In the genomic region with DNA sequence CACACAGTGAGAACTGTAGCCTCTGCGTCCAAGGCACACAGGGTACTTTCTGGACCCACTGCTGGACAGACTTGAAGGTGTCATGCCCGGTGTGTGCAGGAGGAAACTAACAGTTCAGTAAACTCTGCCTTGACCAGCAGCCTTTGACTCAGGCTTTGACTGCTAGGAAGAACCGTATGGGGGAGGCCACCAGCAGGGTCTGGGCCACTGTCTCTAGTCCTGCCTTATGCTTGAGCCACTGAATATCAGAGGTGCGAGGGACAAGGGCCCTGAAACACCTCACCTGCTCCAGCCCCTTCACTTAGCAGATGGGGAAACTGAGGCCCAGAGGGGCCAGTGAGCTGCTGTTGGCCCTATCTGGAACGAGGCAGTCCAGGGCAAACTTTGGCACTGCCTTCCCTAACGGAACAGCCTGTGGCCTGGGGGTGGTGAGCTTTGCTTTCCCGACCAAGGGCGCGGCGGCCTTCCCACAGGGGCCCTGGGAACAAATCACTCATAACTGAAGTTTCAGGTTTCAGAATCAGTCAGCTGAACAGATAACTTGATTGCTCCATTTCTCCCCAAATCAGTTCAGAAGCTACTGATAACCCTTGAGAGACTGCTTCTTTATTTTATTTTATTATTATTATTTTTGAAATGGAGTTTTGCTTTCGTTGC, we compare ENCODE assay signal across 9 cellular contexts.
DNase-seq lines count a peak whose midpoint lies in the region; ATAC-seq and TF ChIP-seq lines count a peak whose summit lies in the region.
"Had no signal": no experiment of that assay in that cellular context is flagged by ENCODE, and none has a peak within 500 bp of the region (broad histone marks: within the 10 kb centered on the region; RNA-seq: fewer than 3 reads in every experiment).

No MANE protein-coding gene starts in this region.

- POLR2A ChIA-PET in WTC11 (lab: Charles Lee): no interaction called here

- CTCF ChIA-PET in WTC11 (lab: Charles Lee): interaction anchor here (0.6 to 2.5 kb wide), 4 partner anchors 36 to 78 kb away, joined by 3 to 7 read pairs (median 5); no protein-coding TSS in a partner anchor

- no peaks in the 10 kb centered on the region for H3K9me3 Mint-ChIP-seq in memory B cell
- no peaks in the 10 kb centered on the region for H3K9me3 Mint-ChIP-seq in WTC11

- H3K27ac Mint-ChIP-seq in memory B cell (peak overlapping the region; percentile 87), WTC11 (no peak overlapping the region)

- H3K4me1 Mint-ChIP-seq in memory B cell (peaks cover 45% of the 10 kb centered on the region), WTC11 (peaks cover 16% of the 10 kb centered on the region)

- no peak for TF ChIP-seq CTCF in WTC11 (IDR thresholded peaks at IDR 0.05)

- peak; percentile 55 for ATAC-seq in GM19463 (IDR thresholded peaks at IDR 0.05; ENCODE audit: unreplicated experiment)
- peak; percentile 50 for ATAC-seq in HG03457 (IDR thresholded peaks at IDR 0.05; ENCODE audit: unreplicated experiment)
- ATAC-seq in memory B cell (ENCODE audit: low read depth): no peak
- ATAC-seq in WTC11: no peak

- H3K27me3 Mint-ChIP-seq in memory B cell (no peaks in the 10 kb centered on the region), WTC11 (ENCODE audit: low read depth) (no peaks in the 10 kb centered on the region; the same call in 1 of the 2 replicates)

- H3K36me3 Mint-ChIP-seq in memory B cell (peaks cover 8% of the 10 kb centered on the region), WTC11 (no peaks in the 10 kb centered on the region)

- H3K4me3 Mint-ChIP-seq in memory B cell: peak overlapping the region; percentile 11
- H3K4me3 Mint-ChIP-seq in WTC11: no peak overlapping the region

- peak; percentile 45 for DNase-seq in CD1c-positive myeloid dendritic cell (ENCODE audit: extremely low spot score)
- DNase-seq in memory B cell (ENCODE audit: low spot score in 2 of 2): no peak
- DNase-seq in AG08396 (ENCODE audit: low spot score): no peak
- no peak for DNase-seq in epidermal melanocyte (ENCODE audit: insufficient read length, low spot score)
- no peak for DNase-seq in WTC11 (ENCODE audit: low spot score)
- no peak for DNase-seq in GM19238 (ENCODE audit: insufficient read length, low spot score)
- DNase-seq: COR-L47 had no signal

TF ChIP-seq in WTC11, 78 proteins besides CTCF, POLR2A, EP300 and RAD21:
- TF ChIP-seq HMGA2 (CRISPR knock-in tag; IDR thresholded peaks at IDR 0.05) (no peak), ZNF423 (CRISPR knock-in tag; IDR thresholded peaks at IDR 0.05) (no peak), GTF2I (CRISPR knock-in tag; conservative IDR thresholded peaks at IDR 0.05) (no peak), CBFB (CRISPR knock-in tag; IDR thresholded peaks at IDR 0.05; ENCODE audit: low read depth) (no peak), NR1H2 (CRISPR knock-in tag; IDR thresholded peaks at IDR 0.05) (no peak)
- TF ChIP-seq, protein P1, sequence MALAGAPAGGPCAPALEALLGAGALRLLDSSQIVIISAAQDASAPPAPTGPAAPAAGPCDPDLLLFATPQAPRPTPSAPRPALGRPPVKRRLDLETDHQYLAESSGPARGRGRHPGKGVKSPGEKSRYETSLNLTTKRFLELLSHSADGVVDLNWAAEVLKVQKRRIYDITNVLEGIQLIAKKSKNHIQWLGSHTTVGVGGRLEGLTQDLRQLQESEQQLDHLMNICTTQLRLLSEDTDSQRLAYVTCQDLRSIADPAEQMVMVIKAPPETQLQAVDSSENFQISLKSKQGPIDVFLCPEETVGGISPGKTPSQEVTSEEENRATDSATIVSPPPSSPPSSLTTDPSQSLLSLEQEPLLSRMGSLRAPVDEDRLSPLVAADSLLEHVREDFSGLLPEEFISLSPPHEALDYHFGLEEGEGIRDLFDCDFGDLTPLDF (CRISPR knock-in tag; IDR thresholded peaks at IDR 0.05): no peak
- TF ChIP-seq, protein P2, sequence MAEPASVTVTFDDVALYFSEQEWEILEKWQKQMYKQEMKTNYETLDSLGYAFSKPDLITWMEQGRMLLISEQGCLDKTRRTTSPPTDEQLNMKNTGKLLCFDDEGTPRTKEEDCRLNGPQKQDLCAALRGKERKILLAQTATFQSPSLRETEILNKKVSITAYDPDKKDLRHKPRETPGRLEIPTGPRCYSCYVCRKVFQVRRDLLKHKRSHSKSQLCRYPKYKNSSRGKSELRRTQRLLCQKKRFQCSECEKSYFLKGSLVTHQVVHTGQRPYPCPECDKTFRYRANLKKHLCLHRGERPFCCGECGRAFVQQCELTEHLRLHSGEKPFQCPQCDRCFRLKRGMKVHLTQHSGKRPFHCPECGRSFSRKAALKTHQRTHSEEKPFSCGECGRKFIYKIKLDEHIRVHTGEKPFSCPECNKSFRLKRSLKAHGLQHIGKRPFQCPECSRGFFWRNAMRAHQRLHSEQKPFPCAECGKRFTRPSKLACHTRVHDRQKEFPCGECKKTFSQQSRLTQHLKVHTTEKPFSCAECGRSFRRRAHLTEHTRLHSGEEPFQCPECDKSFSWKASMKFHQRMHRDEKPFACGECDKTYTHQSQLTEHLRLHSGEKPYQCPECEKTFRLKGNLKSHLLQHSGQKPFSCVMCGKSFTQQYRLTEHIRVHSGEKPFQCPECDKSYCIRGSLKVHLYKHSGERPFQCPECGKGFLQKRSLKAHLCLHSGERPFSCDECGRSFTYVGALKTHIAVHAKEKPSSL (CRISPR knock-in tag; conservative IDR thresholded peaks at IDR 0.05): no peak
- TF ChIP-seq, protein P3, sequence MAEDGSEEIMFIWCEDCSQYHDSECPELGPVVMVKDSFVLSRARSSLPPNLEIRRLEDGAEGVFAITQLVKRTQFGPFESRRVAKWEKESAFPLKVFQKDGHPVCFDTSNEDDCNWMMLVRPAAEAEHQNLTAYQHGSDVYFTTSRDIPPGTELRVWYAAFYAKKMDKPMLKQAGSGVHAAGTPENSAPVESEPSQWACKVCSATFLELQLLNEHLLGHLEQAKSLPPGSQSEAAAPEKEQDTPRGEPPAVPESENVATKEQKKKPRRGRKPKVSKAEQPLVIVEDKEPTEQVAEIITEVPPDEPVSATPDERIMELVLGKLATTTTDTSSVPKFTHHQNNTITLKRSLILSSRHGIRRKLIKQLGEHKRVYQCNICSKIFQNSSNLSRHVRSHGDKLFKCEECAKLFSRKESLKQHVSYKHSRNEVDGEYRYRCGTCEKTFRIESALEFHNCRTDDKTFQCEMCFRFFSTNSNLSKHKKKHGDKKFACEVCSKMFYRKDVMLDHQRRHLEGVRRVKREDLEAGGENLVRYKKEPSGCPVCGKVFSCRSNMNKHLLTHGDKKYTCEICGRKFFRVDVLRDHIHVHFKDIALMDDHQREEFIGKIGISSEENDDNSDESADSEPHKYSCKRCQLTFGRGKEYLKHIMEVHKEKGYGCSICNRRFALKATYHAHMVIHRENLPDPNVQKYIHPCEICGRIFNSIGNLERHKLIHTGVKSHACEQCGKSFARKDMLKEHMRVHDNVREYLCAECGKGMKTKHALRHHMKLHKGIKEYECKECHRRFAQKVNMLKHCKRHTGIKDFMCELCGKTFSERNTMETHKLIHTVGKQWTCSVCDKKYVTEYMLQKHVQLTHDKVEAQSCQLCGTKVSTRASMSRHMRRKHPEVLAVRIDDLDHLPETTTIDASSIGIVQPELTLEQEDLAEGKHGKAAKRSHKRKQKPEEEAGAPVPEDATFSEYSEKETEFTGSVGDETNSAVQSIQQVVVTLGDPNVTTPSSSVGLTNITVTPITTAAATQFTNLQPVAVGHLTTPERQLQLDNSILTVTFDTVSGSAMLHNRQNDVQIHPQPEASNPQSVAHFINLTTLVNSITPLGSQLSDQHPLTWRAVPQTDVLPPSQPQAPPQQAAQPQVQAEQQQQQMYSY (CRISPR knock-in tag; IDR thresholded peaks at IDR 0.05): no peak
- TF ChIP-seq, protein P4, sequence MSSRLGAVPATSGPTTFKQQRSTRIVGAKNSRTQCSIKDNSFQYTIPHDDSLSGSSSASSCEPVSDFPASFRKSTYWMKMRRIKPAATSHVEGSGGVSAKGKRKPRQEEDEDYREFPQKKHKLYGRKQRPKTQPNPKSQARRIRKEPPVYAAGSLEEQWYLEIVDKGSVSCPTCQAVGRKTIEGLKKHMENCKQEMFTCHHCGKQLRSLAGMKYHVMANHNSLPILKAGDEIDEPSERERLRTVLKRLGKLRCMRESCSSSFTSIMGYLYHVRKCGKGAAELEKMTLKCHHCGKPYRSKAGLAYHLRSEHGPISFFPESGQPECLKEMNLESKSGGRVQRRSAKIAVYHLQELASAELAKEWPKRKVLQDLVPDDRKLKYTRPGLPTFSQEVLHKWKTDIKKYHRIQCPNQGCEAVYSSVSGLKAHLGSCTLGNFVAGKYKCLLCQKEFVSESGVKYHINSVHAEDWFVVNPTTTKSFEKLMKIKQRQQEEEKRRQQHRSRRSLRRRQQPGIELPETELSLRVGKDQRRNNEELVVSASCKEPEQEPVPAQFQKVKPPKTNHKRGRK (CRISPR knock-in tag; IDR thresholded peaks at IDR 0.05; ENCODE audit: borderline replicate concordance): no peak
TF ChIP-seq in WTC11: peak in this region for 0.

Comparison
In these comparisons a context has a peak if more than half of its experiments do, and no peak if none do; other contexts are left out.
1. ATAC-seq: peak in GM19463 (single experiment) and HG03457 (single experiment); none in memory B cell (single experiment) and WTC11 (single experiment).